ENCODE assay signal across 18 cellular contexts in genomic region chr16:66254106-66254505, GRCh38.
"Had no signal": no experiment of that assay in that cellular context is flagged by ENCODE, and none has a peak within 500 bp of the region (broad histone marks: within the 10 kb centered on the region; RNA-seq: fewer than 3 reads in every experiment).

No MANE protein-coding gene starts in this region.

- H3K27ac ChIP-seq: dorsolateral prefrontal cortex, right atrium auricular region, tibial artery, upper lobe of left lung had no signal

- H3K9me3 ChIP-seq: mucosa of descending colon, right atrium auricular region, tibial artery, upper lobe of left lung had no signal

- H3K4me3 ChIP-seq: dorsolateral prefrontal cortex, lung, mucosa of descending colon, right atrium auricular region, tibial artery, upper lobe of left lung had no signal

- H3K4me3 Mint-ChIP-seq: central memory CD8-positive, alpha-beta T cell; naive thymus-derived CD8-positive, alpha-beta T cell; neural crest cell; stimulated activated effector memory CD8-positive, alpha-beta T cell treated with anti-CD3 and anti-CD28 coated beads, Interleukin-12 subunit alpha, Interleukin-12 subunit beta, amount 100 ng/mL, for 72 hours had no signal

- H3K9me3 Mint-ChIP-seq: central memory CD8-positive, alpha-beta T cell; naive thymus-derived CD8-positive, alpha-beta T cell; neural crest cell; stimulated activated effector memory CD8-positive, alpha-beta T cell treated with anti-CD3 and anti-CD28 coated beads, Interleukin-12 subunit alpha, Interleukin-12 subunit beta, amount 100 ng/mL, for 72 hours had no signal

- ATAC-seq: left ventricle myocardium superior; mucosa of descending colon; naive thymus-derived CD8-positive, alpha-beta T cell; stimulated activated effector memory CD8-positive, alpha-beta T cell treated with anti-CD3 and anti-CD28 coated beads, Interleukin-12 subunit alpha, Interleukin-12 subunit beta, amount 100 ng/mL, for 72 hours; stimulated activated naive CD8-positive, alpha-beta T cell treated with anti-CD3 and anti-CD28 coated beads, Interleukin-15, Interleukin-2, amounts not matched to agents 100 U/mL and 50 U/mL, for 24 hours had no signal

- H3K27ac Mint-ChIP-seq: naive thymus-derived CD8-positive, alpha-beta T cell; stimulated activated effector memory CD8-positive, alpha-beta T cell treated with anti-CD3 and anti-CD28 coated beads, Interleukin-12 subunit alpha, Interleukin-12 subunit beta, amount 100 ng/mL, for 72 hours had no signal

- H3K27me3 ChIP-seq: dorsolateral prefrontal cortex, right atrium auricular region, tibial artery, upper lobe of left lung had no signal

- H3K36me3 ChIP-seq: right atrium auricular region, tibial artery, upper lobe of left lung had no signal

- DNase-seq: cortex of kidney; dorsolateral prefrontal cortex; effector CD8-positive, alpha-beta T cell; islet precursor cell; left ventricle myocardium superior; mucosa of descending colon; naive thymus-derived CD8-positive, alpha-beta T cell; posterior cingulate gyrus; stimulated activated CD4-positive, alpha-beta T cell treated with anti-CD3 and anti-CD28 coated beads, Interleukin-4, amount 100 ng/mL, for 1 hour; stimulated activated CD8-positive, alpha-beta memory T cell treated with anti-CD3 and anti-CD28 coated beads, Interleukin-4, amount 100 ng/mL, for 48 hours; stimulated activated naive CD8-positive, alpha-beta T cell treated with anti-CD3 and anti-CD28 coated beads, Interleukin-15, Interleukin-2, amounts not matched to agents 100 U/mL and 50 U/mL, for 24 hours; tibial artery; upper lobe of left lung had no signal

- H3K36me3 Mint-ChIP-seq: naive thymus-derived CD8-positive, alpha-beta T cell; stimulated activated effector memory CD8-positive, alpha-beta T cell treated with anti-CD3 and anti-CD28 coated beads, Interleukin-12 subunit alpha, Interleukin-12 subunit beta, amount 100 ng/mL, for 72 hours had no signal

- H3K4me1 Mint-ChIP-seq: central memory CD8-positive, alpha-beta T cell; naive thymus-derived CD8-positive, alpha-beta T cell; stimulated activated effector memory CD8-positive, alpha-beta T cell treated with anti-CD3 and anti-CD28 coated beads, Interleukin-12 subunit alpha, Interleukin-12 subunit beta, amount 100 ng/mL, for 72 hours had no signal
